8 cellular contexts compared by ENCODE assay signal in the genomic region with DNA sequence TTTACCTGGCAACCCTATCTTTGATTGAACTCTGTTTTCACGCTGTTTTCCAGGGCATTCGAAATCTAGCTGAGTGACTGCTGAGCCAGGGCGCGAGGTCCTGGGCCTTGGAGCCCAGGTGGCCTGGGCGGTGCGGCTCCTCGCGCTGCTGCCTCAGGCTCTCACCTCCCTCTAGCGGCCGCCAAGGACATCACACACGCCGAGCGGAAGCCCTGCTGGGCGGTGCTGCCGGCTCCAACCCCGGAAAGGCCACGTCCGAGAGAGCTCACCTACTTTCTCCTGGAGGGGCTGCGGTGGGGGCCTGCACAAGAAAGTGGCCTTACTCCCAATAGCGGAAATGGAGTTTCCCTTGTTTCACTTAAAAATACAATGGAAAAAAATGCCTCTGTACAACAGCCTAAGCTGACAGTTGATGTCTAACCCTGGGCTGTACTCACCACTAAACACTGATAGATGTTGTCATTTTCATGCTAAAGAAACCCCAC.
DNase-seq lines count a peak whose midpoint lies in the region; ATAC-seq, FAIRE-seq and TF ChIP-seq lines count a peak whose summit lies in the region.

No MANE protein-coding gene starts in this region.

- peak; percentile 86 for FAIRE-seq in GM12891 (lab: Jason Lieb, UNC)

- no peak for TF ChIP-seq POLR2A in GM12891 (IDR thresholded peaks at IDR 0.05; ENCODE audit: low read depth, low read length)
- no peak for TF ChIP-seq POLR2A in heart left ventricle (IDR thresholded peaks at IDR 0.05)
- no peak for TF ChIP-seq POLR2A in vagina (IDR thresholded peaks at IDR 0.05)

- no peaks in the 10 kb centered on the region for H3K36me3 ChIP-seq in heart left ventricle
- no peaks in the 10 kb centered on the region for H3K36me3 ChIP-seq in vagina

- intact Hi-C loops in heart left ventricle (cut with DNase I) (loop anchor here in 9 of 10 donors (2.0 to 10.0 kb wide), 4 partner anchors 85 to 95 kb away; no protein-coding TSS in a partner anchor), vagina (cut with DNase I) (no loop called here)

- H3K27ac ChIP-seq in heart left ventricle (no peak overlapping the region), vagina (no peak overlapping the region)

- TF ChIP-seq CTCF in heart left ventricle (IDR thresholded peaks at IDR 0.05) (peak; percentile 80 to 95 (median 89)), vagina (IDR thresholded peaks at IDR 0.05) (peak; percentile 82 to 85 (median 82))

- H3K4me1 ChIP-seq in heart left ventricle (peaks cover 0 to 15% (median 0%) of the 10 kb centered on the region in 12 donors), vagina (peaks cover 5% of the 10 kb centered on the region)

- peak; percentile 63 for DNase-seq in GM12891 (ENCODE audit: insufficient read length, low spot score)
- peak; percentile 62 for DNase-seq in NCI-H1092 (lab: John Stamatoyannopoulos, UW)
- DNase-seq in SW480 (ENCODE audit: low spot score), result peak; percentile 74
- DNase-seq in activated naive CD8-positive, alpha-beta T cell treated with anti-CD3 and anti-CD28 coated beads, Interleukin-2, amount 50 U/mL, for 16 hours (ENCODE audit: low read depth, low spot score), result peak; percentile 67
- DNase-seq in heart left ventricle, result peak; percentile 64 to 89 (median 79)
- peak; percentile 15 for DNase-seq in pulmonary artery endothelial cell (ENCODE audit: low read depth, low spot score)
- no peak for DNase-seq in vagina (ENCODE audit: extremely low spot score in 2 of 2)

- peak; percentile 100 for ATAC-seq in HG02678 (IDR thresholded peaks at IDR 0.05; ENCODE audit: unreplicated experiment)
- ATAC-seq in heart left ventricle, result peak; percentile 97 to 100 (median 98)

- H3K9me3 ChIP-seq in heart left ventricle (no peaks in the 10 kb centered on the region), vagina (no peaks in the 10 kb centered on the region)

- H3K27me3 ChIP-seq in heart left ventricle (peaks cover 0 to 4% (median 0%) of the 10 kb centered on the region in 9 donors), vagina (no peaks in the 10 kb centered on the region)

- peak overlapping the region in 7 of 12 donors; percentile 5 to 45 (median 31) for H3K4me3 ChIP-seq in heart left ventricle
- no peak overlapping the region for H3K4me3 ChIP-seq in vagina

- WGBS in heart left ventricle, 4 donors, result 1 to 3% (median 2%) methylated on average over 14 to 20 of the region's 20 CpGs

TF ChIP-seq in GM12891, 5 proteins besides CTCF, POLR2A, EP300 and RAD21:
- no peak for TF ChIP-seq PAX5 (IDR thresholded peaks at IDR 0.05; ENCODE audit: insufficient read depth, low read length, severe bottlenecking)
- no peak for TF ChIP-seq TAF1 (IDR thresholded peaks at IDR 0.05; ENCODE audit: low read depth, low read length)
- TF ChIP-seq SPI1 (IDR thresholded peaks at IDR 0.05; ENCODE audit: low read depth, low read length), result 0 out of 2 replicates have a peak, but pooled peaks have one; percentile 16

Comparison
In these comparisons a context has a peak if more than half of its experiments do, and no peak if none do; other contexts are left out.
1. DNase-seq: peak in GM12891 (single experiment), NCI-H1092 (single experiment), SW480 (single experiment), activated naive CD8-positive, alpha-beta T cell treated with anti-CD3 and anti-CD28 coated beads, Interleukin-2, amount 50 U/mL, for 16 hours (single experiment), heart left ventricle (5 of 5) and pulmonary artery endothelial cell (single experiment); none in vagina (0 of 2).
2. H3K4me3 ChIP-seq: peak in heart left ventricle (7 of 12); none in vagina (0 of 2).